Comparison of ENCODE assay signal across 9 cellular contexts in the genomic region with DNA sequence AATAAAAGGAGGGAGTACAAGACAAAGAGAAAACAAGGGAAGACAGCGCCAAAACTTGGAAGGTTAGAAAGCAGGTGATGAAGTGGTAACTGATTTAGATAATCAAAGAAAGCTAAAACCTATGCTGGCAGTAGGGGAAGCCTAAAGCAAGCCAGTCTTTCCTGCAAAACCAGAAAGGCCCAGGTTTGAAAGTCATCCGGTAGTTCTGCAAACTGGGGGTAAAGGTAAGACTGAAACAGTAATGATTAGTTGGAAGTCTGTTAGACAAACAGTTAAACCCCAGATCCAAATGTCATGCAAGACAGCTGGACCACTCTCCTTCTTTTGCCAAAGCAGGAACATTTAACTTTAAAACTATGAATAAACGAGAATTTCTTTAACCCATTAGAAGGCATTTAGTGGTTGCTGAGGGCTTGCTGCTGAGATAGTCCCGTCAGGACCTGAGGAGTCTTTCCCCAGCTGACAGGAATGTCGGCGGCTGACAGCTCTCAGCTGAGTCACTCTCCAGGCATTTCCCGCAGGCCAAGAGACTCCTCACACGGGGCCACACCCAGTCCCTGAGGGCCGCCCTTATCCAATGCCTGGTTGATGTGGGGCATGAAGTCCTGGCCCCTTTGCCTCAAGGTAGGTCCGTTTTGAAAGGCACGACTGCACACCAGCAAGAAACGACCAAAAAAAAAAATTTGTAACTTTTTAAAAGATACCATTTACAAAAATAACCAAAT. TPM values are rescaled to one million over a fixed set of nuclear protein-coding genes. Genes with fewer than 3 reads are reported as not detected.
DNase-seq lines count a peak whose midpoint lies in the region; ATAC-seq, FAIRE-seq and TF ChIP-seq lines count a peak whose summit lies in the region.
"Had no signal": no experiment of that assay in that cellular context is flagged by ENCODE, and none has a peak within 500 bp of the region (broad histone marks: within the 10 kb centered on the region; RNA-seq: fewer than 3 reads in every experiment).

No MANE protein-coding gene starts in this region.

- ATAC-seq in HG03108 (IDR thresholded peaks at IDR 0.05; ENCODE audit: unreplicated experiment), result no peak
- ATAC-seq in activated naive CD4-positive, alpha-beta T cell treated with anti-CD3 and anti-CD28 coated beads, Interleukin-2, amount 50 U/mL, for 72 hours, result no peak

- TF ChIP-seq CTCF in 22Rv1 (IDR thresholded peaks at IDR 0.05) (no peak), bronchial epithelial cell (IDR thresholded peaks at IDR 0.05; ENCODE audit: insufficient read depth, low read length, severe bottlenecking) (no peak)

- FAIRE-seq in HTR-8/SVneo (lab: Jason Lieb, UNC) (peak; percentile 99), bronchial epithelial cell (lab: Jason Lieb, UNC) (no peak)

- H3K27ac Mint-ChIP-seq in activated naive CD4-positive, alpha-beta T cell treated with anti-CD3 and anti-CD28 coated beads, Interleukin-2, amount 50 U/mL, for 72 hours, result no peak overlapping the region

- H3K27ac ChIP-seq in 22Rv1, result peak overlapping the region; percentile 16; the same call in 1 of the 2 replicates

- DNase-seq in HTR-8/SVneo (ENCODE audit: insufficient read length, low spot score) (peak; percentile 99), bronchial epithelial cell (ENCODE audit: low read depth) (peak; percentile 91), kidney tubule cell (ENCODE audit: low spot score) (peak; percentile 91), NCI-H345 (lab: John Stamatoyannopoulos, UW) (no peak), middle frontal gyrus (ENCODE audit: extremely low spot score, low spot score) (no peak)
- DNase-seq in activated naive CD4-positive, alpha-beta T cell treated with anti-CD3 and anti-CD28 coated beads, Interleukin-2, amount 50 U/mL, for 72 hours (ENCODE audit: low spot score in 2 of 2), result no peak
- DNase-seq: activated CD8-positive, alpha-beta memory T cell treated with anti-CD3 and anti-CD28 coated beads, Interleukin-2, amount 50 U/mL, for 4 hours had no signal

- no peaks in the 10 kb centered on the region for H3K9me3 Mint-ChIP-seq in activated naive CD4-positive, alpha-beta T cell treated with anti-CD3 and anti-CD28 coated beads, Interleukin-2, amount 50 U/mL, for 72 hours

- H3K27me3 ChIP-seq in bronchial epithelial cell (ENCODE audit: control insufficient read depth, insufficient read depth, low read length), result no peaks in the 10 kb centered on the region

- H3K4me3 ChIP-seq in bronchial epithelial cell (ENCODE audit: low read depth, low read length), result no peak overlapping the region

- H3K36me3 ChIP-seq in bronchial epithelial cell (ENCODE audit: control insufficient read depth, insufficient read depth, low read length), result no peaks in the 10 kb centered on the region

- H3K36me3 Mint-ChIP-seq in activated naive CD4-positive, alpha-beta T cell treated with anti-CD3 and anti-CD28 coated beads, Interleukin-2, amount 50 U/mL, for 72 hours, result no peaks in the 10 kb centered on the region

RNA-seq across cellular contexts. Expression of a gene that starts 36.3 kb away (rescaled TPM):
- 4.7 and 8.7 TPM in 2 replicates for total RNA-seq in bronchial epithelial cell
- not detected for total RNA-seq in activated naive CD4-positive, alpha-beta T cell treated with anti-CD3 and anti-CD28 coated beads, Interleukin-2, amount 50 U/mL, for 72 hours

Comparison
In these comparisons a context has a peak if more than half of its experiments do, and no peak if none do; other contexts are left out.
1. DNase-seq: peak in HTR-8/SVneo (single experiment), bronchial epithelial cell (single experiment) and kidney tubule cell (single experiment); none in NCI-H345 (single experiment), activated naive CD4-positive, alpha-beta T cell treated with anti-CD3 and anti-CD28 coated beads, Interleukin-2, amount 50 U/mL, for 72 hours (0 of 2) and middle frontal gyrus (single experiment).